14 cellular contexts compared by ENCODE assay signal in the genomic region with DNA sequence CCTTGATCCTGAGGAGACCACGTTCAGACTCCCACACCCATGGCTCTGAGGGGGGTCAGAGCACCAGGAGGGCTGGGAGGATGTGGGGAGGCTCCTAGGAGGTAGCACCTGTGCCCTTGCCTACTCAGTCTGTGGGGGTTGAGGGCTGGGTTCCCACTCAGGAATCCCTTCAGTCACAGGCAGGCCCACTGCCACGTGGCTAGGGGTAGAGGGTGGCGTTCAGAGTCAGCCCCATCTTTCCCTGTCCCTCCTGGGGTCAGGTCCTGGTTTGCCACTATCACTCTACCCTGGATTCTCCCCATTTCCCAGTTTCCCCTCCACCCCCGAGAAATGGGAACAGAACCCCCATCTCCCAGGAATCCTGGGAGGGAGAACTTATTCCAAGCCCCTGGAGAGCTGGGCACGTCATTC.
A peak's percentile ranks its signal among the peaks of the same experiment; 100 is the strongest.
DNase-seq lines count a peak whose midpoint lies in the region; TF ChIP-seq lines count a peak whose summit lies in the region.
"Had no signal": no experiment of that assay in that cellular context is flagged by ENCODE, and none has a peak within 500 bp of the region (broad histone marks: within the 10 kb centered on the region; RNA-seq: fewer than 3 reads in every experiment).

No MANE protein-coding gene starts in this region.

- POLR2A ChIA-PET in HEK293 (lab: Yijun Ruan, JAX), result no interaction called here

- H3K4me1 ChIP-seq in HEK293 (ENCODE audit: control insufficient read depth, insufficient read depth, low read length) (no peaks in the 10 kb centered on the region), osteoblast (ENCODE audit: insufficient read depth, low read length) (no peaks in the 10 kb centered on the region), tibial nerve (peaks cover 0 to 61% (median 11%) of the 10 kb centered on the region in 4 donors), esophagus muscularis mucosa (peaks cover 0 to 25% (median 20%) of the 10 kb centered on the region in 4 donors)

- H3K27ac ChIP-seq in HEK293 (ENCODE audit: extremely low read depth, low read depth, low read length), result no peak overlapping the region
- H3K27ac ChIP-seq in dorsolateral prefrontal cortex, result peak overlapping the region in 50 of 59 donors; percentile 19 to 94 (median 80)
- H3K27ac ChIP-seq in osteoblast (ENCODE audit: low read depth, low read length), result no peak overlapping the region
- H3K27ac ChIP-seq in tibial nerve, result peak overlapping the region in 2 of 4 donors; percentile 8 to 31
- H3K27ac ChIP-seq in esophagus muscularis mucosa (replicated peaks in 1 of 4), result no peak overlapping the region
- H3K27ac ChIP-seq: BLaER1, PC-9 had no signal

- intact Hi-C loops in dorsolateral prefrontal cortex (cut with DNase I) (loop anchor here in 1 of 2 donors (10.0 kb wide), 1 partner anchor 481 kb away; no protein-coding TSS in a partner anchor), esophagus muscularis mucosa (cut with DNase I) (no loop called here)

- WGBS in tibial nerve, 2 donors, result 85 to 89% methylated on average over 5 of the region's 5 CpGs
- 84% methylated on average over 4 of the region's 5 CpGs for WGBS in esophagus muscularis mucosa

- H3K36me3 ChIP-seq in HEK293 (ENCODE audit: control insufficient read depth in 2 of 2, insufficient read depth in 1 of 2, low read length in 2 of 2) (no peaks in the 10 kb centered on the region), osteoblast (ENCODE audit: insufficient read depth, low read length) (no peaks in the 10 kb centered on the region), tibial nerve (peaks cover 0 to 12% (median 0%) of the 10 kb centered on the region in 3 donors), esophagus muscularis mucosa (no peaks in the 10 kb centered on the region)
- H3K36me3 ChIP-seq: BLaER1 had no signal

- no peak for TF ChIP-seq POLR2A in tibial nerve (IDR thresholded peaks at IDR 0.05)
- TF ChIP-seq POLR2A in esophagus muscularis mucosa (IDR thresholded peaks at IDR 0.05; ENCODE audit: low read depth), result no peak

- H3K4me2 ChIP-seq in osteoblast (ENCODE audit: insufficient read depth, low read length), result no peak overlapping the region
- H3K4me2 ChIP-seq: PC-9 had no signal

- DNase-seq in A172 (ENCODE audit: low spot score) (peak; percentile 11), dorsolateral prefrontal cortex (peak in 2 of 10 donors; percentile 11 to 30), osteoblast (ENCODE audit: insufficient read length, low spot score, missing footprints) (peak; percentile 58), tibial nerve (ENCODE audit: low spot score in 2 of 2) (no peak), esophagus muscularis mucosa (ENCODE audit: extremely low spot score) (no peak)
- DNase-seq in stimulated activated CD4-positive, alpha-beta T cell treated with anti-CD3 and anti-CD28 coated beads, Interleukin-15, amount 100 ng/mL, for 24 hours, result no peak
- DNase-seq: CD4-positive, alpha-beta T cell; GOT3; Kasumi-1; NCI-H446 treated with DMSO at 0.1 percent for 48 hours; NCI-H526 treated with DMSO at 0.1 percent for 48 hours; PC-9 had no signal

- no peaks in the 10 kb centered on the region for H3K79me2 ChIP-seq in osteoblast (ENCODE audit: insufficient read depth, low read length)

- H4K20me1 ChIP-seq in osteoblast (ENCODE audit: insufficient read depth, low read length), result no peaks in the 10 kb centered on the region
- H4K20me1 ChIP-seq: BLaER1 had no signal

- H3K9me3 ChIP-seq in HEK293 (ENCODE audit: control insufficient read depth, insufficient read depth, low read depth, low read length), result no peaks in the 10 kb centered on the region
- H3K9me3 ChIP-seq in osteoblast (ENCODE audit: low read depth, low read length), result peaks cover 5% of the 10 kb centered on the region
- H3K9me3 ChIP-seq in tibial nerve, result peaks cover 0 to 26% (median 3%) of the 10 kb centered on the region in 4 donors
- peaks cover 0 to 20% (median 14%) of the 10 kb centered on the region in 4 donors for H3K9me3 ChIP-seq in esophagus muscularis mucosa

- H2AFZ ChIP-seq in osteoblast (ENCODE audit: low read length), result no peak overlapping the region
- H2AFZ ChIP-seq: PC-9 had no signal

- TF ChIP-seq EP300 in tibial nerve (IDR thresholded peaks at IDR 0.05), result no peak
- no peak for TF ChIP-seq EP300 in esophagus muscularis mucosa (IDR thresholded peaks at IDR 0.05)

- no peaks in the 10 kb centered on the region for H3K27me3 ChIP-seq in dorsolateral prefrontal cortex
- no peaks in the 10 kb centered on the region for H3K27me3 ChIP-seq in osteoblast (ENCODE audit: insufficient read depth, low read length)
- no peaks in the 10 kb centered on the region for H3K27me3 ChIP-seq in tibial nerve
- no peaks in the 10 kb centered on the region for H3K27me3 ChIP-seq in esophagus muscularis mucosa
- H3K27me3 ChIP-seq: BLaER1 had no signal

- CTCF ChIA-PET in HEK293 (lab: Yijun Ruan, JAX), result no interaction called here

- H3K4me3 ChIP-seq in HEK293 (ENCODE audit: low read depth, low read length) (no peak overlapping the region), dorsolateral prefrontal cortex (no peak overlapping the region), osteoblast (ENCODE audit: insufficient read depth, low read length) (no peak overlapping the region), tibial nerve (no peak overlapping the region), esophagus muscularis mucosa (no peak overlapping the region)
- H3K4me3 ChIP-seq: BLaER1, PC-9 had no signal

- TF ChIP-seq CTCF in HEK293 (tag by site-specific recombination; IDR thresholded peaks at IDR 0.05) (no peak), dorsolateral prefrontal cortex (IDR thresholded peaks at IDR 0.05 in 54 of 56, conservative IDR thresholded peaks at IDR 0.05 in 2 of 56; ENCODE audit: low read depth in 1 of 56, partially characterized antibody in 56 of 56) (no peak), osteoblast (IDR thresholded peaks at IDR 0.05; ENCODE audit: extremely low read depth, low read depth, low read length) (no peak), tibial nerve (IDR thresholded peaks at IDR 0.05) (no peak), esophagus muscularis mucosa (IDR thresholded peaks at IDR 0.05) (no peak)

TF ChIP-seq in HEK293, 187 proteins besides CTCF, POLR2A, EP300 and RAD21 (continues in another document):
- TF ChIP-seq ZNF571 (tag by site-specific recombination; IDR thresholded peaks at IDR 0.05) (no peak), ZBTB10 (tag by site-specific recombination; IDR thresholded peaks at IDR 0.05) (peak; percentile 62), ZFHX2 (tag by site-specific recombination; conservative IDR thresholded peaks at IDR 0.05) (0 out of 2 replicates have a peak, but pooled peaks have one; percentile 7), ZBTB48 (tag by site-specific recombination; IDR thresholded peaks at IDR 0.05) (peak; percentile 49; the same call in 1 of the 2 replicates), ZNF10 (tag by site-specific recombination; IDR thresholded peaks at IDR 0.05) (no peak), GLIS1 (tag by site-specific recombination; IDR thresholded peaks at IDR 0.05) (peak; percentile 67), WT1 (tag by site-specific recombination; IDR thresholded peaks at IDR 0.05) (peak; percentile 10; the same call in 1 of the 2 replicates), BCL11A (tag by site-specific recombination; IDR thresholded peaks at IDR 0.05; ENCODE audit: low read depth) (peak; percentile 87; the same call in 1 of the 2 replicates), ZEB2 (tag by site-specific recombination; IDR thresholded peaks at IDR 0.05) (no peak)
- TF ChIP-seq, protein P1, sequence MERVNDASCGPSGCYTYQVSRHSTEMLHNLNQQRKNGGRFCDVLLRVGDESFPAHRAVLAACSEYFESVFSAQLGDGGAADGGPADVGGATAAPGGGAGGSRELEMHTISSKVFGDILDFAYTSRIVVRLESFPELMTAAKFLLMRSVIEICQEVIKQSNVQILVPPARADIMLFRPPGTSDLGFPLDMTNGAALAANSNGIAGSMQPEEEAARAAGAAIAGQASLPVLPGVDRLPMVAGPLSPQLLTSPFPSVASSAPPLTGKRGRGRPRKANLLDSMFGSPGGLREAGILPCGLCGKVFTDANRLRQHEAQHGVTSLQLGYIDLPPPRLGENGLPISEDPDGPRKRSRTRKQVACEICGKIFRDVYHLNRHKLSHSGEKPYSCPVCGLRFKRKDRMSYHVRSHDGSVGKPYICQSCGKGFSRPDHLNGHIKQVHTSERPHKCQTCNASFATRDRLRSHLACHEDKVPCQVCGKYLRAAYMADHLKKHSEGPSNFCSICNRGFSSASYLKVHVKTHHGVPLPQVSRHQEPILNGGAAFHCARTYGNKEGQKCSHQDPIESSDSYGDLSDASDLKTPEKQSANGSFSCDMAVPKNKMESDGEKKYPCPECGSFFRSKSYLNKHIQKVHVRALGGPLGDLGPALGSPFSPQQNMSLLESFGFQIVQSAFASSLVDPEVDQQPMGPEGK (tag by site-specific recombination; IDR thresholded peaks at IDR 0.05), result peak; percentile 82; the same call in 1 of the 2 replicates

Comparison
In these comparisons a context has a peak if more than half of its experiments do, and no peak if none do; other contexts are left out.
1. DNase-seq: peak in A172 (single experiment) and osteoblast (single experiment); none in tibial nerve (0 of 2), esophagus muscularis mucosa (single experiment) and stimulated activated CD4-positive, alpha-beta T cell treated with anti-CD3 and anti-CD28 coated beads, Interleukin-15, amount 100 ng/mL, for 24 hours (single experiment).
2. H3K27ac ChIP-seq: peak in dorsolateral prefrontal cortex (50 of 59); none in HEK293 (single experiment), osteoblast (single experiment) and esophagus muscularis mucosa (0 of 4).